38 cellular contexts compared by ENCODE assay signal in the genomic region with DNA sequence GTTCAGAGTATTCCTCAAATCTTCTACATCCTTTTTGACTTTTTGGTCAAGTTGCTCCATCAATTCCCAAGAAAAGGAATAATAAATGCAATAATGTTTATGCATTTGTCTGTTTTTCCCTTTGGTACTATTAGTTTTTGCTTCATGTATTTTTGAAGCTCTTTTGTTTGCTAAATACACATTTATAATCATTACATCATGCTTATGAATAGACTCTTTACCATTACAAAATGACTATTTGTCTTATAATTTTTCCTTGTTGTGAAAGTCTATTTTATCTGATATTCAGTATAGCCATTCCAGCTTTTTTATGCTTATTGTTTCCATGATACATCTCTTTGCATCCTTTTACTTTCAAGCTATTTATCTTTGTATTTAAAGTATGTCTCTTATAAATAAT.
"Had no signal": no experiment of that assay in that cellular context is flagged by ENCODE, and none has a peak within 500 bp of the region (broad histone marks: within the 10 kb centered on the region; RNA-seq: fewer than 3 reads in every experiment).

No MANE protein-coding gene starts in this region.

- H3K4me3 ChIP-seq: ascending aorta, cardiac muscle cell had no signal

- H3K4me1 ChIP-seq: ascending aorta had no signal

- H3K9me3 Mint-ChIP-seq: activated naive CD4-positive, alpha-beta T cell treated with anti-CD3 and anti-CD28 coated beads, Interleukin-2, amount 10 ng/mL, durations not matched to agents 7 days and 5 days; activated naive CD4-positive, alpha-beta T cell treated with anti-CD3 and anti-CD28 coated beads, Interleukin-2, amount 50 U/mL, for 24 hours; activated naive CD8-positive, alpha-beta T cell treated with anti-CD3 and anti-CD28 coated beads, Interleukin-2, amount 50 U/mL, for 24 hours; activated T-cell treated with anti-CD3 and anti-CD28 coated beads, Interleukin-2, amount 50 U/mL, for 24 hours; activated T-helper 2 cell treated with anti-CD3 and anti-CD28 coated beads, Interferon-gamma antibody, Interleukin-2, Interleukin-4, amounts not matched to agents 10 μg/mL and 5 μg/mL and 100 μg/mL, durations not matched to agents 14 hours and 24 hours and 36 hours; central memory CD8-positive, alpha-beta T cell; T-helper 2 cell treated with Interferon-gamma antibody and Interleukin-4, amounts not matched to agents 5 μg/mL and 100 μg/mL, for 36 hours had no signal

- H3K9me3 ChIP-seq: ascending aorta had no signal

- H3K4me3 Mint-ChIP-seq: activated CD4-positive, alpha-beta memory T cell treated with anti-CD3 and anti-CD28 coated beads, Interleukin-2, amount 10 ng/mL, durations not matched to agents 7 days and 5 days; activated CD4-positive, alpha-beta T cell treated with anti-CD3 and anti-CD28 coated beads for 36 hours; activated CD4-positive, alpha-beta T cell treated with anti-CD3 and anti-CD28 coated beads, Interleukin-2, amount 10 ng/mL, durations not matched to agents 7 days and 5 days; activated CD8-positive, alpha-beta memory T cell treated with anti-CD3 and anti-CD28 coated beads, Interleukin-2, amount 10 ng/mL, durations not matched to agents 7 days and 5 days; activated CD8-positive, alpha-beta T cell treated with anti-CD3 and anti-CD28 coated beads, Interleukin-2, amount 10 ng/mL, durations not matched to agents 7 days and 5 days; activated naive CD4-positive, alpha-beta T cell treated with anti-CD3 and anti-CD28 coated beads, Interleukin-2, amount 10 ng/mL, durations not matched to agents 7 days and 5 days; activated naive CD4-positive, alpha-beta T cell treated with anti-CD3 and anti-CD28 coated beads, Interleukin-2, amount 50 U/mL, for 24 hours; activated naive CD8-positive, alpha-beta T cell; activated naive CD8-positive, alpha-beta T cell treated with anti-CD3 and anti-CD28 coated beads, Interleukin-2, amount 10 ng/mL, durations not matched to agents 7 days and 5 days; activated naive CD8-positive, alpha-beta T cell treated with anti-CD3 and anti-CD28 coated beads, Interleukin-2, amount 50 U/mL, for 24 hours; activated T-cell treated with anti-CD3 and anti-CD28 coated beads, Interleukin-2, amount 50 U/mL, for 24 hours; brain; central memory CD8-positive, alpha-beta T cell; T-helper 1 cell treated with Interleukin-12 subunit alpha and Interleukin-12 subunit beta and Interleukin-4 antibody, amounts not matched to agents 30 μg/mL and 1 μg/mL, for 36 hours; T-helper 2 cell treated with Interferon-gamma antibody and Interleukin-4, amounts not matched to agents 5 μg/mL and 100 μg/mL, for 36 hours had no signal

- ATAC-seq: activated CD4-positive, alpha-beta T cell treated with anti-CD3 and anti-CD28 coated beads for 36 hours; activated CD4-positive, CD25-positive, alpha-beta regulatory T cell treated with anti-CD3 and anti-CD28 coated beads, Interleukin-2, amount 50 U/mL, for 24 hours; activated CD8-positive, alpha-beta memory T cell treated with anti-CD3 and anti-CD28 coated beads, Interleukin-2, amount 10 ng/mL, durations not matched to agents 7 days and 5 days; activated CD8-positive, alpha-beta T cell treated with anti-CD3 and anti-CD28 coated beads, Interleukin-2, amount 10 ng/mL, durations not matched to agents 7 days and 5 days; activated naive CD8-positive, alpha-beta T cell treated with anti-CD3 and anti-CD28 coated beads, Interleukin-2, amount 50 U/mL, for 24 hours had no signal

- H3K4me1 Mint-ChIP-seq: brain; central memory CD8-positive, alpha-beta T cell had no signal

- H3K36me3 ChIP-seq: ascending aorta, cardiac muscle cell had no signal

- H3K27ac Mint-ChIP-seq: activated CD4-positive, alpha-beta memory T cell treated with anti-CD3 and anti-CD28 coated beads, Interleukin-2, amount 10 ng/mL, durations not matched to agents 7 days and 5 days; activated CD4-positive, alpha-beta T cell treated with anti-CD3 and anti-CD28 coated beads for 36 hours; activated CD4-positive, alpha-beta T cell treated with anti-CD3 and anti-CD28 coated beads, Interleukin-2, amount 10 ng/mL, durations not matched to agents 7 days and 5 days; activated CD8-positive, alpha-beta memory T cell treated with anti-CD3 and anti-CD28 coated beads, Interleukin-2, amount 10 ng/mL, durations not matched to agents 7 days and 5 days; activated CD8-positive, alpha-beta T cell treated with anti-CD3 and anti-CD28 coated beads, Interleukin-2, amount 10 ng/mL, durations not matched to agents 7 days and 5 days; activated naive CD4-positive, alpha-beta T cell treated with anti-CD3 and anti-CD28 coated beads, Interleukin-2, amount 10 ng/mL, durations not matched to agents 7 days and 5 days; activated naive CD4-positive, alpha-beta T cell treated with anti-CD3 and anti-CD28 coated beads, Interleukin-2, amount 50 U/mL, for 24 hours; activated naive CD8-positive, alpha-beta T cell; activated naive CD8-positive, alpha-beta T cell treated with anti-CD3 and anti-CD28 coated beads, Interleukin-2, amount 10 ng/mL, durations not matched to agents 7 days and 5 days; activated naive CD8-positive, alpha-beta T cell treated with anti-CD3 and anti-CD28 coated beads, Interleukin-2, amount 50 U/mL, for 24 hours; activated T-cell treated with anti-CD3 and anti-CD28 coated beads, Interleukin-2, amount 50 U/mL, for 24 hours; activated T-helper 2 cell treated with anti-CD3 and anti-CD28 coated beads, Interferon-gamma antibody, Interleukin-2, Interleukin-4, amounts not matched to agents 10 μg/mL and 5 μg/mL and 100 μg/mL, durations not matched to agents 14 hours and 24 hours and 36 hours; brain; T-helper 1 cell treated with Interleukin-12 subunit alpha and Interleukin-12 subunit beta and Interleukin-4 antibody, amounts not matched to agents 30 μg/mL and 1 μg/mL, for 36 hours; T-helper 2 cell treated with Interferon-gamma antibody and Interleukin-4, amounts not matched to agents 5 μg/mL and 100 μg/mL, for 36 hours had no signal

- FAIRE-seq: bronchial epithelial cell, TTC549 had no signal

- H3K27ac ChIP-seq: ascending aorta, cardiac muscle cell, VCaP had no signal

- H3K27me3 Mint-ChIP-seq: activated CD4-positive, alpha-beta T cell treated with anti-CD3 and anti-CD28 coated beads, Interleukin-2, amount 10 ng/mL, durations not matched to agents 7 days and 5 days; activated CD8-positive, alpha-beta memory T cell treated with anti-CD3 and anti-CD28 coated beads, Interleukin-2, amount 10 ng/mL, durations not matched to agents 7 days and 5 days; activated naive CD4-positive, alpha-beta T cell treated with anti-CD3 and anti-CD28 coated beads, Interleukin-2, amount 50 U/mL, for 24 hours; activated naive CD8-positive, alpha-beta T cell treated with anti-CD3 and anti-CD28 coated beads, Interleukin-2, amount 50 U/mL, for 24 hours; activated T-cell treated with anti-CD3 and anti-CD28 coated beads, Interleukin-2, amount 50 U/mL, for 24 hours; brain; central memory CD8-positive, alpha-beta T cell had no signal

- H3K36me3 Mint-ChIP-seq: activated naive CD4-positive, alpha-beta T cell treated with anti-CD3 and anti-CD28 coated beads, Interleukin-2, amount 10 ng/mL, durations not matched to agents 7 days and 5 days had no signal

- DNase-seq: activated CD4-positive, alpha-beta memory T cell treated with anti-CD3 and anti-CD28 coated beads, Interleukin-2, amount 10 ng/mL, durations not matched to agents 7 days and 5 days; activated CD4-positive, alpha-beta T cell treated with anti-CD3 and anti-CD28 coated beads for 1 hour; activated CD4-positive, alpha-beta T cell treated with anti-CD3 and anti-CD28 coated beads for 36 hours; activated CD4-positive, alpha-beta T cell treated with anti-CD3 and anti-CD28 coated beads for 48 hours; activated CD4-positive, alpha-beta T cell treated with anti-CD3 and anti-CD28 coated beads, Interleukin-2, amount 10 ng/mL, durations not matched to agents 7 days and 5 days; activated CD4-positive, alpha-beta T cell treated with anti-CD3 and anti-CD28 coated beads, Interleukin-2, amount 50 U/mL, for 48 hours; activated CD4-positive, CD25-positive, alpha-beta regulatory T cell; activated CD8-positive, alpha-beta memory T cell treated with anti-CD3 and anti-CD28 coated beads for 24 hours; activated CD8-positive, alpha-beta memory T cell treated with anti-CD3 and anti-CD28 coated beads, Interleukin-2, amount 10 ng/mL, durations not matched to agents 7 days and 5 days; activated CD8-positive, alpha-beta memory T cell treated with anti-CD3 and anti-CD28 coated beads, Interleukin-2, amount 50 U/mL, for 48 hours; activated CD8-positive, alpha-beta T cell treated with anti-CD3 and anti-CD28 coated beads, Interleukin-2, amount 10 ng/mL, durations not matched to agents 7 days and 5 days; activated effector memory CD4-positive, alpha-beta T cell treated with Interleukin-2 at 50 U/mL for 16 hours; activated gamma-delta T cell; activated naive CD4-positive, alpha-beta T cell treated with anti-CD3 and anti-CD28 coated beads, Interleukin-2, amount 10 ng/mL, durations not matched to agents 7 days and 5 days; activated naive CD4-positive, alpha-beta T cell treated with Interleukin-2 at 50 U/mL for 16 hours; activated naive CD8-positive, alpha-beta T cell treated with anti-CD3 and anti-CD28 coated beads, Interleukin-2, amount 10 ng/mL, durations not matched to agents 7 days and 5 days; activated naive CD8-positive, alpha-beta T cell treated with anti-CD3 and anti-CD28 coated beads, Interleukin-2, amount 50 U/mL, for 24 hours; activated T-cell treated with anti-CD3 and anti-CD28 coated beads, Interleukin-2, amount 50 U/mL, for 24 hours; amygdala; anterior cingulate cortex; caudate nucleus; cerebellar nuclear complex; T-helper 1 cell; T-helper 2 cell; T-helper 9 cell had no signal
